Comparison of ENCODE assay signal across 10 cellular contexts in genomic region chr3:9147215-9147895, GRCh38.
A peak's percentile ranks its signal among the peaks of the same experiment; 100 is the strongest.
DNase-seq lines count a peak whose midpoint lies in the region; ATAC-seq and TF ChIP-seq lines count a peak whose summit lies in the region.
"Had no signal": no experiment of that assay in that cellular context is flagged by ENCODE, and none has a peak within 500 bp of the region (broad histone marks: within the 10 kb centered on the region; RNA-seq: fewer than 3 reads in every experiment).

No MANE protein-coding gene starts in this region.

- H2BK120ac ChIP-seq in mesendoderm (ENCODE audit: low read depth, low read length): no peak overlapping the region

- no peak overlapping the region for H3K4me2 ChIP-seq in mesendoderm (ENCODE audit: low read length)

- H3K56ac ChIP-seq in mesendoderm (ENCODE audit: low read length): no peak overlapping the region

- no peak overlapping the region for H2BK15ac ChIP-seq in mesendoderm (replicated peaks; ENCODE audit: low read depth)

- H3K18ac ChIP-seq in mesendoderm (ENCODE audit: low read length): no peak overlapping the region

- no peaks in the 10 kb centered on the region for H3K27me3 Mint-ChIP-seq in type B pancreatic cell

- no peak overlapping the region for H2AK5ac ChIP-seq in mesendoderm (ENCODE audit: low read length)

- no peak overlapping the region for H4K8ac ChIP-seq in mesendoderm (ENCODE audit: low read depth, low read length)

- no peak overlapping the region for H4K5ac ChIP-seq in mesendoderm (ENCODE audit: low read length)

- H3K4me1 Mint-ChIP-seq in type B pancreatic cell (ENCODE audit: unreplicated experiment): peaks cover 18% of the 10 kb centered on the region

- H3K4me3 ChIP-seq in Jurkat, Clone E6-1 (ENCODE audit: low read length): no peak overlapping the region
- H3K4me3 ChIP-seq in mesendoderm (ENCODE audit: low read length): no peak overlapping the region
- H3K4me3 ChIP-seq: vagina had no signal

- H3K27ac ChIP-seq in mesendoderm (ENCODE audit: low read depth, low read length): no peak overlapping the region
- H3K27ac ChIP-seq: neutrophil, vagina had no signal

- H3K9me3 Mint-ChIP-seq in type B pancreatic cell: peaks cover 18% of the 10 kb centered on the region

- WGBS in mesendoderm (ENCODE audit: extremely low coverage, insufficient coverage, low lambda C conversion rate): no CpG with 5 or more reads among the region's 8 CpGs

- peak; percentile 30 for DNase-seq in Jurkat, Clone E6-1 (ENCODE audit: low read depth, low spot score)
- DNase-seq in omental fat pad (ENCODE audit: low spot score): no peak
- DNase-seq in hippocampal formation (lab: John Stamatoyannopoulos, UW): no peak
- DNase-seq in activated naive CD4-positive, alpha-beta T cell treated with Interleukin-2 at 50 U/mL for 16 hours: no peak
- no peak for DNase-seq in mesendoderm
- no peak for DNase-seq in type B pancreatic cell (ENCODE audit: extremely low spot score, unreplicated experiment)

- H3K79me1 ChIP-seq in mesendoderm (ENCODE audit: low read length): no peaks in the 10 kb centered on the region

- H3K27ac Mint-ChIP-seq in type B pancreatic cell: no peak overlapping the region

- H3K36me3 ChIP-seq in mesendoderm (ENCODE audit: control insufficient read depth, insufficient read depth, low read length): no peaks in the 10 kb centered on the region
- H3K36me3 ChIP-seq: neutrophil, vagina had no signal

- H3K9ac ChIP-seq in mesendoderm (ENCODE audit: low read length): no peak overlapping the region

- no peak overlapping the region for H3K4me3 Mint-ChIP-seq in type B pancreatic cell

- peaks cover 28% of the 10 kb centered on the region for H3K36me3 Mint-ChIP-seq in type B pancreatic cell

- peak; percentile 81 for ATAC-seq in GM18907 (IDR thresholded peaks at IDR 0.05; ENCODE audit: unreplicated experiment)
- ATAC-seq in HG02623 (IDR thresholded peaks at IDR 0.05; ENCODE audit: unreplicated experiment): peak; percentile 46
- ATAC-seq in omental fat pad (ENCODE audit: low FRiP score): peak; percentile 30

- no peak overlapping the region for H2BK5ac ChIP-seq in mesendoderm (ENCODE audit: low read length)

- TF ChIP-seq CTCF in omental fat pad (IDR thresholded peaks at IDR 0.05) (no peak), type B pancreatic cell (conservative IDR thresholded peaks at IDR 0.05) (no peak)

- no peak overlapping the region for H3K23ac ChIP-seq in mesendoderm (ENCODE audit: low read length)

- no peak overlapping the region for H3K4ac ChIP-seq in mesendoderm (ENCODE audit: low read depth, low read length)

- H3K27me3 ChIP-seq in mesendoderm (ENCODE audit: insufficient read depth, low read length, poor library complexity): no peaks in the 10 kb centered on the region
- H3K27me3 ChIP-seq: neutrophil, vagina had no signal

- H3K4me1 ChIP-seq in mesendoderm (ENCODE audit: control insufficient read depth, low read depth, low read length): no peaks in the 10 kb centered on the region

- H3K79me2 ChIP-seq in mesendoderm (ENCODE audit: control insufficient read depth, insufficient read depth, low read length): no peaks in the 10 kb centered on the region

Comparison
In these comparisons a context has a peak if more than half of its experiments do, and no peak if none do; other contexts are left out.
1. ATAC-seq: peak in every context shown above with its lines; median percentile 81 in GM18907; 46 in HG02623; 30 in omental fat pad.